ENCODE assay signal across 28 cellular contexts in genomic region chr6:91608428-91608827, GRCh38.
"Had no signal": no experiment of that assay in that cellular context is flagged by ENCODE, and none has a peak within 500 bp of the region (broad histone marks: within the 10 kb centered on the region; RNA-seq: fewer than 3 reads in every experiment).

No MANE protein-coding gene starts in this region.

- H3K79me2 ChIP-seq: hepatocyte, parathyroid adenoma had no signal

- H3K27ac ChIP-seq: coronary artery, esophagus muscularis mucosa, foreskin keratinocyte, gastroesophageal sphincter, heart left ventricle, hepatocyte, parathyroid adenoma, right lobe of liver, stomach, thyroid gland had no signal

- ATAC-seq: foreskin keratinocyte; gastroesophageal sphincter; heart left ventricle; left lobe of liver; naive thymus-derived CD4-positive, alpha-beta T cell; right lobe of liver had no signal

- H3K4me3 ChIP-seq: coronary artery, esophagus muscularis mucosa, gastroesophageal sphincter, heart left ventricle, hepatocyte, lung, right lobe of liver, stomach, thyroid gland had no signal

- DNase-seq: dermis blood vessel endothelial cell; effector memory CD4-positive, alpha-beta T cell; foreskin keratinocyte; heart left ventricle; immature natural killer cell; islet precursor cell; midbrain; naive thymus-derived CD4-positive, alpha-beta T cell; nephron progenitor cell; right lobe of liver; small intestine; stimulated activated CD4-positive, alpha-beta T cell treated with anti-CD3 and anti-CD28 coated beads, Interleukin-12 subunit alpha, Interleukin-12 subunit beta, amount 100 ng/mL, for 4 hours; stimulated activated CD4-positive, alpha-beta T cell treated with anti-CD3 and anti-CD28 coated beads, Interleukin-1b, Interleukin-23, amount 100 ng/mL, for 48 hours; stimulated activated CD4-positive, alpha-beta T cell treated with anti-CD3 and anti-CD28 coated beads, Interleukin-4, amount 100 ng/mL, for 1 hour; stimulated activated CD8-positive, alpha-beta memory T cell treated with anti-CD3 and anti-CD28 coated beads, Interleukin-4, amount 100 ng/mL, for 48 hours; stimulated activated naive CD4-positive, alpha-beta T cell; stomach; thyroid gland; trophoblast cell had no signal

- H3K36me3 ChIP-seq: esophagus muscularis mucosa, gastroesophageal sphincter, heart left ventricle, right lobe of liver, stomach, thyroid gland had no signal

- H3K4me3 Mint-ChIP-seq: immature natural killer cell; memory B cell; naive thymus-derived CD4-positive, alpha-beta T cell; nephron progenitor cell had no signal

- H3K27me3 Mint-ChIP-seq: memory B cell; naive thymus-derived CD4-positive, alpha-beta T cell; progenitor cell of endocrine pancreas had no signal

- H3K27ac Mint-ChIP-seq: immature natural killer cell; memory B cell; naive thymus-derived CD4-positive, alpha-beta T cell; nephron progenitor cell; progenitor cell of endocrine pancreas had no signal

- H2AFZ ChIP-seq: hepatocyte, parathyroid adenoma had no signal

- H3K27me3 ChIP-seq: esophagus muscularis mucosa, foreskin keratinocyte, gastroesophageal sphincter, heart left ventricle, hepatocyte, right lobe of liver, stomach, thyroid gland had no signal

- H3K9me3 Mint-ChIP-seq: nephron progenitor cell had no signal

- H3K9ac ChIP-seq: parathyroid adenoma had no signal

- H3K9me3 ChIP-seq: esophagus muscularis mucosa, gastroesophageal sphincter, heart left ventricle, right lobe of liver, stomach, thyroid gland had no signal

- H3K36me3 Mint-ChIP-seq: immature natural killer cell; memory B cell; naive thymus-derived CD4-positive, alpha-beta T cell had no signal

- H3K4me1 ChIP-seq: esophagus muscularis mucosa, foreskin keratinocyte, gastroesophageal sphincter, heart left ventricle, parathyroid adenoma, stomach, thyroid gland had no signal

- H3K4me1 Mint-ChIP-seq: immature natural killer cell; memory B cell; naive thymus-derived CD4-positive, alpha-beta T cell; nephron progenitor cell had no signal

- H3K4me2 ChIP-seq: hepatocyte had no signal
